ENCODE assay signal across 14 cellular contexts in genomic region chr20:39823239-39823638, GRCh38.
A peak's percentile ranks its signal among the peaks of the same experiment; 100 is the strongest.
DNase-seq lines count a peak whose midpoint lies in the region; TF ChIP-seq lines count a peak whose summit lies in the region.
"Had no signal": no experiment of that assay in that cellular context is flagged by ENCODE, and none has a peak within 500 bp of the region (broad histone marks: within the 10 kb centered on the region; RNA-seq: fewer than 3 reads in every experiment).

No MANE protein-coding gene starts in this region.

- H3K36me3 ChIP-seq in mesodermal cell (ENCODE audit: control insufficient read depth, insufficient read depth, low read length) = no peaks in the 10 kb centered on the region
- H3K36me3 ChIP-seq in effector memory CD4-positive, alpha-beta T cell (ENCODE audit: control insufficient read depth, insufficient read depth, low read length) = no peaks in the 10 kb centered on the region
- H3K36me3 ChIP-seq: cardiac muscle cell, thoracic aorta had no signal

- TF ChIP-seq CTCF in AG04449 (IDR thresholded peaks at IDR 0.05; ENCODE audit: insufficient read depth, low read length, missing control alignments) (no peak), astrocyte of the spinal cord (IDR thresholded peaks at IDR 0.05; ENCODE audit: low read depth, low read length) (no peak)

- H3K27ac Mint-ChIP-seq in activated CD4-positive, alpha-beta memory T cell treated with anti-CD3 and anti-CD28 coated beads, Interleukin-2, amount 10 ng/mL, durations not matched to agents 7 days and 5 days = no peak overlapping the region
- H3K27ac Mint-ChIP-seq: activated CD4-positive, alpha-beta T cell treated with anti-CD3 and anti-CD28 coated beads, Interleukin-2, amount 10 ng/mL, durations not matched to agents 7 days and 5 days had no signal

- CTCF ChIA-PET in AG04449 (lab: Yijun Ruan, JAX) = interaction anchor here (1.3 kb wide), 1 partner anchor 20 kb away, joined by 3 read pairs; no protein-coding TSS in a partner anchor
- CTCF ChIA-PET in activated CD4-positive, alpha-beta memory T cell treated with anti-CD3 and anti-CD28 coated beads, Interleukin-2, amount 10 ng/mL, durations not matched to agents 7 days and 5 days (lab: Charles Lee) = no interaction called here

- H3K4me3 ChIP-seq in AG04449 (ENCODE audit: low read depth, low read length) (no peak overlapping the region), astrocyte of the spinal cord (ENCODE audit: low read depth, low read length) (no peak overlapping the region), mesodermal cell (ENCODE audit: extremely low read depth, insufficient read depth, low read length, poor library complexity, severe bottlenecking) (no peak overlapping the region)
- H3K4me3 ChIP-seq in effector memory CD4-positive, alpha-beta T cell (ENCODE audit: insufficient read depth, low read depth, low read length, poor library complexity, severe bottlenecking) = no peak overlapping the region
- H3K4me3 ChIP-seq: cardiac muscle cell, lung, thoracic aorta had no signal

- DNase-seq in AG04449 (ENCODE audit: low read depth, low spot score) (peak; percentile 58), HS-5 (ENCODE audit: low read depth) (peak; percentile 83), astrocyte of the spinal cord (ENCODE audit: low read depth, low spot score) (peak; percentile 96), amniotic stem cell (lab: John Stamatoyannopoulos, UW) (no peak)
- DNase-seq in effector memory CD4-positive, alpha-beta T cell = no peak
- no peak for DNase-seq in activated CD8-positive, alpha-beta memory T cell treated with anti-CD3 and anti-CD28 coated beads, Interleukin-2, amount 50 U/mL, for 48 hours
- DNase-seq in activated CD4-positive, alpha-beta memory T cell treated with anti-CD3 and anti-CD28 coated beads, Interleukin-2, amount 10 ng/mL, durations not matched to agents 7 days and 5 days = no peak
- DNase-seq: activated CD4-positive, alpha-beta T cell treated with anti-CD3 and anti-CD28 coated beads, Interleukin-2, amount 10 ng/mL, durations not matched to agents 7 days and 5 days; NCI-H1436; NCI-H446 treated with DMSO at 0.1 percent for 48 hours had no signal

- H3K27me3 Mint-ChIP-seq in activated CD4-positive, alpha-beta memory T cell treated with anti-CD3 and anti-CD28 coated beads, Interleukin-2, amount 10 ng/mL, durations not matched to agents 7 days and 5 days = no peaks in the 10 kb centered on the region
- H3K27me3 Mint-ChIP-seq: activated CD4-positive, alpha-beta T cell treated with anti-CD3 and anti-CD28 coated beads, Interleukin-2, amount 10 ng/mL, durations not matched to agents 7 days and 5 days had no signal

- POLR2A ChIA-PET in AG04449 (lab: Yijun Ruan, JAX) = interaction anchor here (0.8 to 1.4 kb wide), 2 partner anchors 27 to 866 kb away, joined by 3 to 5 read pairs; partner anchors contain the start of gene MAFB
- POLR2A ChIA-PET in activated CD4-positive, alpha-beta memory T cell treated with anti-CD3 and anti-CD28 coated beads, Interleukin-2, amount 10 ng/mL, durations not matched to agents 7 days and 5 days (lab: Charles Lee) = no interaction called here

- 62 to 72% methylated on average over 3 to 4 of the region's 4 CpGs for WGBS in mesodermal cell (ENCODE audit: insufficient coverage in 2 of 2), 2 experiments

- in situ Hi-C loops in astrocyte of the spinal cord (cut with HindIII; ENCODE audit: low sequenced_read_pairs) = no loop called here

- H3K27ac ChIP-seq in mesodermal cell (ENCODE audit: low read depth, low read length, severe bottlenecking) = peak overlapping the region; percentile 47
- no peak overlapping the region for H3K27ac ChIP-seq in effector memory CD4-positive, alpha-beta T cell (ENCODE audit: insufficient read depth, low read length, poor library complexity, severe bottlenecking)
- H3K27ac ChIP-seq: cardiac muscle cell, thoracic aorta had no signal

- H3K4me3 Mint-ChIP-seq in activated CD4-positive, alpha-beta memory T cell treated with anti-CD3 and anti-CD28 coated beads, Interleukin-2, amount 10 ng/mL, durations not matched to agents 7 days and 5 days = no peak overlapping the region
- H3K4me3 Mint-ChIP-seq: activated CD4-positive, alpha-beta T cell treated with anti-CD3 and anti-CD28 coated beads, Interleukin-2, amount 10 ng/mL, durations not matched to agents 7 days and 5 days had no signal

- no peaks in the 10 kb centered on the region for H3K4me1 Mint-ChIP-seq in activated CD4-positive, alpha-beta memory T cell treated with anti-CD3 and anti-CD28 coated beads, Interleukin-2, amount 10 ng/mL, durations not matched to agents 7 days and 5 days

- H3K27me3 ChIP-seq in effector memory CD4-positive, alpha-beta T cell (replicated peaks; ENCODE audit: control insufficient read depth, insufficient read depth, low read length, poor library complexity, severe bottlenecking) = no peaks in the 10 kb centered on the region
- H3K27me3 ChIP-seq: cardiac muscle cell had no signal

- no peaks in the 10 kb centered on the region for H3K9me3 ChIP-seq in mesodermal cell (ENCODE audit: control insufficient read depth, low read length)
- no peaks in the 10 kb centered on the region for H3K9me3 ChIP-seq in effector memory CD4-positive, alpha-beta T cell (ENCODE audit: control insufficient read depth, low read length)
- H3K9me3 ChIP-seq: thoracic aorta had no signal

- H3K36me3 Mint-ChIP-seq in activated CD4-positive, alpha-beta memory T cell treated with anti-CD3 and anti-CD28 coated beads, Interleukin-2, amount 10 ng/mL, durations not matched to agents 7 days and 5 days (ENCODE audit: low read depth) = no peaks in the 10 kb centered on the region

- peaks cover 19% of the 10 kb centered on the region for H3K4me1 ChIP-seq in mesodermal cell (ENCODE audit: control insufficient read depth, insufficient read depth, low read length, poor library complexity, severe bottlenecking)
- no peaks in the 10 kb centered on the region for H3K4me1 ChIP-seq in effector memory CD4-positive, alpha-beta T cell (ENCODE audit: control insufficient read depth, insufficient read depth, low read length, poor library complexity, severe bottlenecking)

- no peaks in the 10 kb centered on the region for H3K9me3 Mint-ChIP-seq in activated CD4-positive, alpha-beta memory T cell treated with anti-CD3 and anti-CD28 coated beads, Interleukin-2, amount 10 ng/mL, durations not matched to agents 7 days and 5 days
- H3K9me3 Mint-ChIP-seq: activated CD4-positive, alpha-beta T cell treated with anti-CD3 and anti-CD28 coated beads, Interleukin-2, amount 10 ng/mL, durations not matched to agents 7 days and 5 days had no signal

Comparison
In these comparisons a context has a peak if more than half of its experiments do, and no peak if none do; other contexts are left out.
1. DNase-seq: peak in AG04449 (single experiment), HS-5 (single experiment) and astrocyte of the spinal cord (single experiment); none in effector memory CD4-positive, alpha-beta T cell (0 of 3), activated CD8-positive, alpha-beta memory T cell treated with anti-CD3 and anti-CD28 coated beads, Interleukin-2, amount 50 U/mL, for 48 hours (single experiment), activated CD4-positive, alpha-beta memory T cell treated with anti-CD3 and anti-CD28 coated beads, Interleukin-2, amount 10 ng/mL, durations not matched to agents 7 days and 5 days (single experiment) and amniotic stem cell (single experiment).